In genomic region chr20:22070546-22070945, GRCh38 we compare ENCODE assay signal across 14 cellular contexts.
"Had no signal": no experiment of that assay in that cellular context is flagged by ENCODE, and none has a peak within 500 bp of the region (broad histone marks: within the 10 kb centered on the region; RNA-seq: fewer than 3 reads in every experiment).

No MANE protein-coding gene starts in this region.

- ATAC-seq: activated CD4-positive, CD25-positive, alpha-beta regulatory T cell treated with anti-CD3 and anti-CD28 coated beads, Interleukin-2, amount 50 U/mL, for 24 hours; stimulated activated effector memory CD8-positive, alpha-beta T cell treated with anti-CD3 and anti-CD28 coated beads, Interleukin-12 subunit alpha, Interleukin-12 subunit beta, amount 100 ng/mL, for 72 hours had no signal

- H3K4me3 ChIP-seq: pancreas, smooth muscle cell, tibial nerve had no signal

- H3K36me3 ChIP-seq: pancreas, tibial nerve had no signal

- DNase-seq: activated naive CD4-positive, alpha-beta T cell treated with anti-CD3 and anti-CD28 coated beads, Interleukin-2, amount 10 ng/mL, durations not matched to agents 7 days and 5 days; central memory CD4-positive, alpha-beta T cell; cortex of kidney; effector CD8-positive, alpha-beta T cell; head of caudate nucleus; islet precursor cell; midbrain; pancreas; T-helper 2 cell had no signal

- H3K27me3 ChIP-seq: pancreas, tibial nerve had no signal

- H3K4me2 ChIP-seq: smooth muscle cell had no signal

- H3K4me1 ChIP-seq: pancreas, tibial nerve had no signal

- H3K27ac ChIP-seq: epithelial cell of prostate, pancreas, tibial nerve had no signal

- H3K9me3 ChIP-seq: pancreas, tibial nerve had no signal
